Comparison of ENCODE assay signal across 26 cellular contexts in the genomic region with DNA sequence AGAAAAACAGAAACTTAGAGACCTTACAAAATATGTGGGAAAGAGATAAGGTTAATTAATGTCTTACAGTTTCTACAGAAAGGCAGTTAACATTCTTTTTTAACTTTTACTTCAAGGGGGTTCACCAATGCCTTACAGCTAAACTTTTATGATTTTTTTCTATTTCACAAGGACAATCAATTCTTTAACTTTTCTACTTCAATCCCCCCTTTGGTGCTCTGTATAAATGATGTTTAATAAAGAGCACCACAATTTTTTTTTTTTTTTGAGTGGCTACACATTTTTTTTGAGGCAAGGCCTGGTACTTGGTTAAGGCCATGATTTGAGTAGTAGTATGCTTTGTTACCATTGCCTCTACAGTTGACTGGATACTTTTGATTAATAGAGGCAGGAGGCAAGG.
DNase-seq lines count a peak whose midpoint lies in the region; TF ChIP-seq lines count a peak whose summit lies in the region.
"Had no signal": no experiment of that assay in that cellular context is flagged by ENCODE, and none has a peak within 500 bp of the region (broad histone marks: within the 10 kb centered on the region; RNA-seq: fewer than 3 reads in every experiment).

No MANE protein-coding gene starts in this region.

- in situ Hi-C loops in GM23248 (cut with MboI) = no loop called here

- no peak overlapping the region for H3K4me3 ChIP-seq in GM23248
- no peak overlapping the region for H3K4me3 ChIP-seq in fibroblast of pulmonary artery (replicated peaks; ENCODE audit: low read depth, low read length)
- H3K4me3 ChIP-seq: GM12878 had no signal

- H3F3A ChIP-seq in GM23248 (ENCODE audit: insufficient read depth) = peaks cover 8% of the 10 kb centered on the region; the same call in 1 of the 2 replicates

- H2AFZ ChIP-seq in GM23248 = no peak overlapping the region

- no peaks in the 10 kb centered on the region for H4K20me1 ChIP-seq in GM23248 (ENCODE audit: insufficient read depth)

- no peak overlapping the region for H3K27ac ChIP-seq in GM23248
- H3K27ac ChIP-seq: 22Rv1 had no signal

- no peak for TF ChIP-seq CTCF in fibroblast of pulmonary artery (IDR thresholded peaks at IDR 0.05; ENCODE audit: low read length, missing control alignments)

- H3K9ac ChIP-seq in GM23248 = no peak overlapping the region

- peak; percentile 51 for DNase-seq in DMS 273 (lab: John Stamatoyannopoulos, UW; ENCODE audit: unreplicated experiment)
- no peak for DNase-seq in DMS 273 treated with DMSO at 0.1 percent for 48 hours (lab: John Stamatoyannopoulos, UW)
- DNase-seq in GM23248 = peak; percentile 43
- DNase-seq in OCI-M1 (lab: John Stamatoyannopoulos, UW) = peak; percentile 27
- peak; percentile 32 for DNase-seq in fibroblast of pulmonary artery (ENCODE audit: low read depth)
- no peak for DNase-seq in NCI-H2081 (lab: John Stamatoyannopoulos, UW)
- no peak for DNase-seq in NCI-H774 (lab: John Stamatoyannopoulos, UW)
- DNase-seq in EL = no peak
- DNase-seq: activated CD4-positive, alpha-beta T cell treated with anti-CD3 and anti-CD28 coated beads for 36 hours; activated CD8-positive, alpha-beta T cell treated with anti-CD3 and anti-CD28 coated beads, Interleukin-2, amount 10 ng/mL, durations not matched to agents 7 days and 5 days; activated naive CD4-positive, alpha-beta T cell treated with anti-CD3 and anti-CD28 coated beads, Interleukin-2, amount 50 U/mL, for 16 hours; amygdala; glutamatergic neuron; H9; KG1; left colon; mammary epithelial cell; NCI-H1436; NCI-H2107; NCI-H510A treated with DMSO at 0.1 percent for 48 hours; nephron progenitor cell; SIG-M5; stimulated activated naive B cell treated with anti-CD40 and anti-IgM and Interleukin-4, amounts not matched to agents 10 μg/mL and 1 μg/mL and 100 μg/mL, for 72 hours; substantia nigra had no signal

- H3K27me3 ChIP-seq in GM23248 (replicated peaks; ENCODE audit: insufficient read depth) = no peaks in the 10 kb centered on the region

- no peaks in the 10 kb centered on the region for H3K9me3 ChIP-seq in GM23248 (ENCODE audit: low read depth)

- H3K79me2 ChIP-seq in GM23248 (ENCODE audit: insufficient read depth) = no peaks in the 10 kb centered on the region

- H3K9me2 ChIP-seq in GM23248 (ENCODE audit: insufficient read depth) = no peaks in the 10 kb centered on the region; the same call in 1 of the 2 replicates

- peaks cover 23% of the 10 kb centered on the region; the same call in 1 of the 2 replicates for H3K36me3 ChIP-seq in GM23248 (ENCODE audit: low read depth)

- no peak overlapping the region for H3K4me2 ChIP-seq in GM23248 (ENCODE audit: unreplicated experiment)

- H3K4me1 ChIP-seq in GM23248 (ENCODE audit: insufficient read depth) = peaks cover 11% of the 10 kb centered on the region

Comparison
In these comparisons a context has a peak if more than half of its experiments do, and no peak if none do; other contexts are left out.
1. DNase-seq: peak in DMS 273 (single experiment), GM23248 (single experiment), OCI-M1 (single experiment) and fibroblast of pulmonary artery (single experiment); none in DMS 273 treated with DMSO at 0.1 percent for 48 hours (single experiment), NCI-H2081 (0 of 2), NCI-H774 (single experiment) and EL (single experiment).